Comparison of ENCODE assay signal across 9 cellular contexts in the genomic region with DNA sequence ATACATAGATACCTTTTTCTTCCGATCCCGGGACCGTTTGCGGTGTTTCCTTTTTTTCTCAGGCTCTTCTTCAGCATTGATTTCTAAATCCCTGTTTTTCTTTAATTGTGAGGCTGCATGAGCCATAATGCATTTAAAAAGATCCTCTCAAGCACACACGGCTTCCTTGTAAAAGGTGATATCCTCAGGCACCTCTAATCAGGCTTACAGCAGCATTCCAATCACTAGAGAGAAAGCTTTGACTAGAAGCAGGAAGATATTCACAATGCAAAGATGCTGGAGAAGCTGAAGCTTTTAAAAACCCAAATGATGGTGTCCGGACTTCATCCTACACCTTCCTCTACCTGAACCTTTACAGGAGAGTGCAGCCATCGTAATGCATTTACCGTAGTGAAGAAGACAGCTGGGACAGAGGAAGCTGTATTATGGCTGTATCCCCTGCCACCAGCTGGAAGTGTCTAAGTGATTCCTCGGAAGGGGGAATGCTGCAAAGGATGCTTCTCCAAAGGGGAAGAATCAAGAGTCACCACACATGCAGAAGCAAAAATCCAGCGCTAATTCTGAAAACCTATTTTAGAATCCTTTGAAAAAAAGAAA. TPM values are rescaled to one million over a fixed set of nuclear protein-coding genes. Genes with fewer than 3 reads are reported as not detected.
DNase-seq lines count a peak whose midpoint lies in the region; ATAC-seq and TF ChIP-seq lines count a peak whose summit lies in the region.
"Had no signal": no experiment of that assay in that cellular context is flagged by ENCODE, and none has a peak within 500 bp of the region (broad histone marks: within the 10 kb centered on the region; RNA-seq: fewer than 3 reads in every experiment).

A gene (minus strand): TSS at position 463 of the 597 bp plus-strand sequence. CDS start 337 bp downstream, at position 126.

- H3K27ac Mint-ChIP-seq in activated naive CD4-positive, alpha-beta T cell treated with anti-CD3 and anti-CD28 coated beads, Interleukin-2, amount 50 U/mL, for 72 hours = peak within 1 kb of the TSS; percentile 74 to 83
- no peak within 1 kb of the TSS for H3K27ac Mint-ChIP-seq in activated naive CD4-positive, alpha-beta T cell treated with anti-CD3 and anti-CD28 coated beads, Interleukin-2, amount 10 ng/mL, durations not matched to agents 7 days and 5 days

- no peak for TF ChIP-seq RAD21 in neural cell (conservative IDR thresholded peaks at IDR 0.05)

- H3K4me1 ChIP-seq in esophagus squamous epithelium = peaks cover 0 to 16% (median 4%) of the 10 kb centered on the region in 3 donors

- no peaks in the 10 kb centered on the region for H4K20me1 ChIP-seq in neural cell (ENCODE audit: insufficient read depth)

- no peaks in the 10 kb centered on the region for H3K27me3 Mint-ChIP-seq in activated naive CD4-positive, alpha-beta T cell treated with anti-CD3 and anti-CD28 coated beads, Interleukin-2, amount 10 ng/mL, durations not matched to agents 7 days and 5 days

- ATAC-seq in activated naive CD4-positive, alpha-beta T cell treated with anti-CD3 and anti-CD28 coated beads, Interleukin-2, amount 50 U/mL, for 72 hours = no peak

- H2AFZ ChIP-seq in neural cell (ENCODE audit: low read depth, low read length) = no peak within 1 kb of the TSS

- intact Hi-C loops in esophagus squamous epithelium (cut with DNase I) = no loop called here

- H3K9me2 ChIP-seq in neural cell (ENCODE audit: insufficient read depth, low read length) = no peaks in the 10 kb centered on the region

- peak within 1 kb of the TSS; percentile 47 for H3K9ac ChIP-seq in neural cell (ENCODE audit: low read length)

- H3K27me3 ChIP-seq in esophagus squamous epithelium = no peaks in the 10 kb centered on the region
- no peaks in the 10 kb centered on the region for H3K27me3 ChIP-seq in neural cell (ENCODE audit: insufficient read depth, low read depth, low read length)

- TF ChIP-seq EP300 in neural cell (conservative IDR thresholded peaks at IDR 0.05; ENCODE audit: poor library complexity, severe bottlenecking) = no peak

- TF ChIP-seq CTCF in esophagus squamous epithelium (IDR thresholded peaks at IDR 0.05) = no peak
- TF ChIP-seq CTCF in neural cell (IDR thresholded peaks at IDR 0.05; ENCODE audit: poor library complexity, severe bottlenecking) = no peak

- H3K4me3 ChIP-seq in esophagus squamous epithelium (no peak within 1 kb of the TSS), neural cell (ENCODE audit: low read length) (peak within 1 kb of the TSS; percentile 61)
- H3K4me3 ChIP-seq: SK-N-MC had no signal

- no peaks in the 10 kb centered on the region for H3K9me3 ChIP-seq in esophagus squamous epithelium
- no peaks in the 10 kb centered on the region for H3K9me3 ChIP-seq in neural cell (ENCODE audit: low read length)

- no peak for DNase-seq in activated naive CD4-positive, alpha-beta T cell treated with anti-CD3 and anti-CD28 coated beads, Interleukin-2, amount 50 U/mL, for 72 hours (ENCODE audit: low spot score in 2 of 2)
- DNase-seq in activated naive CD4-positive, alpha-beta T cell treated with anti-CD3 and anti-CD28 coated beads, Interleukin-2, amount 10 ng/mL, durations not matched to agents 7 days and 5 days = no peak
- DNase-seq in esophagus squamous epithelium (lab: John Stamatoyannopoulos, UW) (no peak), NCI-H1105 (lab: John Stamatoyannopoulos, UW) (no peak), hippocampal formation (lab: John Stamatoyannopoulos, UW) (no peak), Kasumi-1 (lab: John Stamatoyannopoulos, UW) (no peak)
- no peak for DNase-seq in stimulated activated CD4-positive, alpha-beta T cell treated with anti-CD3 and anti-CD28 coated beads, Interleukin-15, amount 100 ng/mL, for 24 hours

- 79 to 82% methylated on average over 10 of the region's 10 CpGs for WGBS in esophagus squamous epithelium, 2 donors

- peaks cover 8% of the 10 kb centered on the region for H3F3A ChIP-seq in neural cell (ENCODE audit: insufficient read depth, low read length, poor library complexity, severe bottlenecking)

- H3K4me1 Mint-ChIP-seq in activated naive CD4-positive, alpha-beta T cell treated with anti-CD3 and anti-CD28 coated beads, Interleukin-2, amount 10 ng/mL, durations not matched to agents 7 days and 5 days = peaks cover 7% of the 10 kb centered on the region

- CTCF ChIA-PET in activated naive CD4-positive, alpha-beta T cell treated with anti-CD3 and anti-CD28 coated beads, Interleukin-2, amount 10 ng/mL, durations not matched to agents 7 days and 5 days (lab: Charles Lee) = no interaction called here

- no peak within 1 kb of the TSS for H3K4me3 Mint-ChIP-seq in activated naive CD4-positive, alpha-beta T cell treated with anti-CD3 and anti-CD28 coated beads, Interleukin-2, amount 10 ng/mL, durations not matched to agents 7 days and 5 days

- no peak within 1 kb of the TSS for H3K27ac ChIP-seq in esophagus squamous epithelium
- H3K27ac ChIP-seq in neural cell (ENCODE audit: low read length) = peak within 1 kb of the TSS; percentile 83
- H3K27ac ChIP-seq: SK-N-MC had no signal

- H3K36me3 ChIP-seq in esophagus squamous epithelium = no peaks in the 10 kb centered on the region
- H3K36me3 ChIP-seq in neural cell (ENCODE audit: insufficient read depth, low read length) = no peaks in the 10 kb centered on the region

- TF ChIP-seq POLR2A in esophagus squamous epithelium (IDR thresholded peaks at IDR 0.05) = no peak

- no peaks in the 10 kb centered on the region for H3K36me3 Mint-ChIP-seq in activated naive CD4-positive, alpha-beta T cell treated with anti-CD3 and anti-CD28 coated beads, Interleukin-2, amount 50 U/mL, for 72 hours
- H3K36me3 Mint-ChIP-seq in activated naive CD4-positive, alpha-beta T cell treated with anti-CD3 and anti-CD28 coated beads, Interleukin-2, amount 10 ng/mL, durations not matched to agents 7 days and 5 days = no peaks in the 10 kb centered on the region

- peak within 1 kb of the TSS; percentile 76 for H3K4me2 ChIP-seq in neural cell (ENCODE audit: low read length)

- H3K79me2 ChIP-seq in neural cell (replicated peaks; ENCODE audit: insufficient read depth, low read length) = peaks cover 35% of the 10 kb centered on the region

- no peaks in the 10 kb centered on the region for H3K9me3 Mint-ChIP-seq in activated naive CD4-positive, alpha-beta T cell treated with anti-CD3 and anti-CD28 coated beads, Interleukin-2, amount 50 U/mL, for 72 hours
- no peaks in the 10 kb centered on the region for H3K9me3 Mint-ChIP-seq in activated naive CD4-positive, alpha-beta T cell treated with anti-CD3 and anti-CD28 coated beads, Interleukin-2, amount 10 ng/mL, durations not matched to agents 7 days and 5 days

TF ChIP-seq in neural cell, 6 proteins besides CTCF, POLR2A, EP300 and RAD21:
- TF ChIP-seq, protein P1, sequence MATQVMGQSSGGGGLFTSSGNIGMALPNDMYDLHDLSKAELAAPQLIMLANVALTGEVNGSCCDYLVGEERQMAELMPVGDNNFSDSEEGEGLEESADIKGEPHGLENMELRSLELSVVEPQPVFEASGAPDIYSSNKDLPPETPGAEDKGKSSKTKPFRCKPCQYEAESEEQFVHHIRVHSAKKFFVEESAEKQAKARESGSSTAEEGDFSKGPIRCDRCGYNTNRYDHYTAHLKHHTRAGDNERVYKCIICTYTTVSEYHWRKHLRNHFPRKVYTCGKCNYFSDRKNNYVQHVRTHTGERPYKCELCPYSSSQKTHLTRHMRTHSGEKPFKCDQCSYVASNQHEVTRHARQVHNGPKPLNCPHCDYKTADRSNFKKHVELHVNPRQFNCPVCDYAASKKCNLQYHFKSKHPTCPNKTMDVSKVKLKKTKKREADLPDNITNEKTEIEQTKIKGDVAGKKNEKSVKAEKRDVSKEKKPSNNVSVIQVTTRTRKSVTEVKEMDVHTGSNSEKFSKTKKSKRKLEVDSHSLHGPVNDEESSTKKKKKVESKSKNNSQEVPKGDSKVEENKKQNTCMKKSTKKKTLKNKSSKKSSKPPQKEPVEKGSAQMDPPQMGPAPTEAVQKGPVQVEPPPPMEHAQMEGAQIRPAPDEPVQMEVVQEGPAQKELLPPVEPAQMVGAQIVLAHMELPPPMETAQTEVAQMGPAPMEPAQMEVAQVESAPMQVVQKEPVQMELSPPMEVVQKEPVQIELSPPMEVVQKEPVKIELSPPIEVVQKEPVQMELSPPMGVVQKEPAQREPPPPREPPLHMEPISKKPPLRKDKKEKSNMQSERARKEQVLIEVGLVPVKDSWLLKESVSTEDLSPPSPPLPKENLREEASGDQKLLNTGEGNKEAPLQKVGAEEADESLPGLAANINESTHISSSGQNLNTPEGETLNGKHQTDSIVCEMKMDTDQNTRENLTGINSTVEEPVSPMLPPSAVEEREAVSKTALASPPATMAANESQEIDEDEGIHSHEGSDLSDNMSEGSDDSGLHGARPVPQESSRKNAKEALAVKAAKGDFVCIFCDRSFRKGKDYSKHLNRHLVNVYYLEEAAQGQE (IDR thresholded peaks at IDR 0.05; ENCODE audit: borderline replicate concordance) = peak; percentile 90
- TF ChIP-seq SMC3 (conservative IDR thresholded peaks at IDR 0.05; ENCODE audit: poor library complexity) = no peak
TF ChIP-seq in neural cell: peak in this region for 1.

RNA-seq across cellular contexts. Expression of the gene that starts here (rescaled TPM):
- total RNA-seq in activated naive CD4-positive, alpha-beta T cell treated with anti-CD3 and anti-CD28 coated beads, Interleukin-2, amount 50 U/mL, for 72 hours = 10 to 100 TPM; 50.5 to 53.7 TPM
- 10 to 100 TPM; 23.1 to 59.1 (median 33.0) TPM for total RNA-seq in esophagus squamous epithelium
- 93.0 and 114 TPM in 2 replicates for polyA plus RNA-seq in neural cell
- 813 and 1,112 TPM in 2 replicates for polyA minus RNA-seq in neural cell
